In genomic region chr7:16129431-16130126, GRCh38 we compare ENCODE assay signal across 11 cellular contexts.
DNase-seq lines count a peak whose midpoint lies in the region; ATAC-seq and TF ChIP-seq lines count a peak whose summit lies in the region.
"Had no signal": no experiment of that assay in that cellular context is flagged by ENCODE, and none has a peak within 500 bp of the region (broad histone marks: within the 10 kb centered on the region; RNA-seq: fewer than 3 reads in every experiment).

No MANE protein-coding gene starts in this region.

- H3K27me3 ChIP-seq in left lung = no peaks in the 10 kb centered on the region

- no peak for TF ChIP-seq RAD21 in Ishikawa (IDR thresholded peaks at IDR 0.05; ENCODE audit: low read depth)

- H3K36me3 ChIP-seq in left lung = no peaks in the 10 kb centered on the region

- in situ Hi-C loops in astrocyte of the spinal cord (cut with HindIII; ENCODE audit: low sequenced_read_pairs) = no loop called here

- H3K4me3 ChIP-seq in AG10803 (ENCODE audit: low read length) = no peak overlapping the region
- H3K4me3 ChIP-seq in astrocyte of the spinal cord (ENCODE audit: low read depth, low read length) = no peak overlapping the region
- H3K4me3 ChIP-seq in left lung = no peak overlapping the region

- TF ChIP-seq CTCF in AG10803 (conservative IDR thresholded peaks at IDR 0.05; ENCODE audit: low read length) (no peak), astrocyte of the spinal cord (IDR thresholded peaks at IDR 0.05; ENCODE audit: low read depth, low read length) (no peak), left lung (IDR thresholded peaks at IDR 0.05) (no peak)

- DNase-seq in AG10803 (ENCODE audit: low read depth) = peak; percentile 84
- DNase-seq in astrocyte of the spinal cord (ENCODE audit: low read depth, low spot score) = peak; percentile 85
- DNase-seq in left lung = no peak
- no peak for DNase-seq in germinal center (ENCODE audit: low spot score)
- DNase-seq: cerebellar nuclear complex, DND-41, SHP77 had no signal

- ATAC-seq in left lung (no peak), GM18868 (IDR thresholded peaks at IDR 0.05; ENCODE audit: unreplicated experiment) (no peak), GM21367 (IDR thresholded peaks at IDR 0.05; ENCODE audit: unreplicated experiment) (no peak), HG02678 (IDR thresholded peaks at IDR 0.05; ENCODE audit: unreplicated experiment) (no peak)

- peaks cover 0 to 7% of the 10 kb centered on the region in 2 donors for H3K9me3 ChIP-seq in left lung

- peak overlapping the region; percentile 15 to 23 for H3K27ac ChIP-seq in left lung

- intact Hi-C loops in left lung (cut with DNase I) = no loop called here

- no peaks in the 10 kb centered on the region for H3K4me1 ChIP-seq in left lung

- TF ChIP-seq EP300 in Ishikawa (IDR thresholded peaks at IDR 0.05; ENCODE audit: borderline replicate concordance) = peak; percentile 67; the same call in 1 of the 2 replicates

TF ChIP-seq in Ishikawa, 13 proteins besides CTCF, POLR2A, EP300 and RAD21:
- TF ChIP-seq USF1 (IDR thresholded peaks at IDR 0.05) (0 out of 2 replicates have a peak, but pooled peaks have one; percentile 9), CREB1 (IDR thresholded peaks at IDR 0.05; ENCODE audit: low read depth) (no peak), NFIC (IDR thresholded peaks at IDR 0.05) (no peak; the same call in 1 of the 2 replicates), TCF12 (IDR thresholded peaks at IDR 0.05; ENCODE audit: low read depth) (peak; percentile 42), TEAD4 (IDR thresholded peaks at IDR 0.05) (peak; percentile 74), CEBPB (IDR thresholded peaks at IDR 0.05) (no peak), REST (IDR thresholded peaks at IDR 0.05; ENCODE audit: low read depth) (no peak), FOXM1 (IDR thresholded peaks at IDR 0.05; ENCODE audit: borderline replicate concordance, low read depth) (peak; percentile 71; the same call in 1 of the 2 replicates)
TF ChIP-seq in Ishikawa: peak in this region for 4.

Comparison
In these comparisons a context has a peak if more than half of its experiments do, and no peak if none do; other contexts are left out.
1. DNase-seq: peak in AG10803 (single experiment) and astrocyte of the spinal cord (single experiment); none in left lung (0 of 2) and germinal center (single experiment).